In the genomic region with DNA sequence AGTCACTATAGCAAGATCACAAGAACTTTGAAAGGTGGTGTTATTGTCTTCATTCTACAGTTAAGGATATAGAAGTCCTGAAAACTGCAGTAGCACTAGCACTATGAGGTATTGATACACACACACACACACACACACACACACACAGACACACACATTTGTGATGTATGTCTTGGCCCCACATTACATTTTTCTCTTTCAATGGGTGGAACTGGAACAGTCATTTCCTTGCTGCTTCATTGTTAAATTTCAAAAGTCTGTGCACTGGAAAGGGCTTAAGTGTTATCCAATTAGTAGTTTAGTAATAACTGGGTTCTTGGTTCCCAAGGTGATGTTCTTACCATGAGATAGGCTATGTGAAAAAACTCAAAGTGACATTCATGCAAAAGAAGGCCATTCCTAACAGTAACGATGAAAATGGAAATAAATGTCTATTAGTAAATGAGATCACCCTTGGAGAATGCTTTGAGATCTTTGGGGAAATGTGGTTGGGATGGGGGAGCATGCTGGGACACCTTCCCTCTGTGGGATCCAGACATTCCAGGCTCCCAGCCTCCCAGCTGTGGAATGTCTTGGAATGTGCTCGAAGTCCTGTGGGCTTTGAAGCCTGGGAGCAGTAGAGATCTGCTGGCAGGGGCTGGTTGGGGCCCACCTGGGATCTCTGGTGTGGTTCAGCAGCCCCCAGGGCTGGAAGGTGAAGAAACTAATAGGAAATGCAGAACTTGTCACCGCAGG, we compare ENCODE assay signal across 11 cellular contexts. TPM values are rescaled to one million over a fixed set of nuclear protein-coding genes. Genes with fewer than 3 reads are reported as not detected.
DNase-seq lines count a peak whose midpoint lies in the region; ATAC-seq, FAIRE-seq and TF ChIP-seq lines count a peak whose summit lies in the region.
"Had no signal": no experiment of that assay in that cellular context is flagged by ENCODE, and none has a peak within 500 bp of the region (broad histone marks: within the 10 kb centered on the region; RNA-seq: fewer than 3 reads in every experiment).

No MANE protein-coding gene starts in this region.

- H3K4me2 ChIP-seq in trophoblast cell (ENCODE audit: low read length) (peak overlapping the region; percentile 17), HepG2 (ENCODE audit: low read depth, low read length) (no peak overlapping the region)

- ATAC-seq in gastroesophageal sphincter, result peak; percentile 38
- ATAC-seq in CD4-positive, alpha-beta T cell (ENCODE audit: poor library complexity), result no peak
- ATAC-seq in HepG2, result no peak

- POLR2A ChIA-PET in Caco-2 (lab: Charles Lee) (no interaction called here), HepG2 (lab: Yijun Ruan, JAX) (no interaction called here)
- POLR2A ChIA-PET in CD4-positive, alpha-beta T cell (lab: Charles Lee), result no interaction called here

- peaks cover 23% of the 10 kb centered on the region for H3K4me1 ChIP-seq in Caco-2
- H3K4me1 ChIP-seq in gastroesophageal sphincter, result peaks cover 4 to 55% (median 7%) of the 10 kb centered on the region in 3 donors
- peaks cover 13 to 18% of the 10 kb centered on the region in 2 experiments for H3K4me1 ChIP-seq in trophoblast cell (ENCODE audit: control insufficient read depth in 1 of 2, insufficient read depth in 2 of 2, low read length in 2 of 2)
- no peaks in the 10 kb centered on the region for H3K4me1 ChIP-seq in HepG2 (ENCODE audit: insufficient read depth, low read length)

- H3K36me3 ChIP-seq in Caco-2 (ENCODE audit: control insufficient read depth, insufficient read depth, low read length) (no peaks in the 10 kb centered on the region), gastroesophageal sphincter (no peaks in the 10 kb centered on the region), trophoblast cell (ENCODE audit: control insufficient read depth in 1 of 2, insufficient read depth in 2 of 2, low read length in 2 of 2) (no peaks in the 10 kb centered on the region), HepG2 (replicated peaks in 1 of 2; ENCODE audit: control insufficient read depth in 1 of 2, insufficient read depth in 2 of 2, low read length in 2 of 2) (no peaks in the 10 kb centered on the region)

- peak overlapping the region; percentile 63 for H2BK120ac ChIP-seq in trophoblast cell (ENCODE audit: insufficient read depth, low read length, poor library complexity)

- no peak overlapping the region for H2AFZ ChIP-seq in trophoblast cell (ENCODE audit: insufficient read depth, low read length, poor library complexity)
- H2AFZ ChIP-seq in HepG2 (ENCODE audit: low read length), result no peak overlapping the region

- H3K79me2 ChIP-seq in trophoblast cell (ENCODE audit: control insufficient read depth, insufficient read depth, low read length, poor library complexity), result peaks cover 1% of the 10 kb centered on the region
- H3K79me2 ChIP-seq in HepG2 (ENCODE audit: insufficient read depth, low read length), result no peaks in the 10 kb centered on the region

- no peaks in the 10 kb centered on the region; the same call in 1 of the 2 replicates for H3K27me3 ChIP-seq in Caco-2 (replicated peaks; ENCODE audit: control insufficient read depth, insufficient read depth, low read length)
- H3K27me3 ChIP-seq in gastroesophageal sphincter, result no peaks in the 10 kb centered on the region
- H3K27me3 ChIP-seq in trophoblast cell (ENCODE audit: insufficient read depth, low read length), result no peaks in the 10 kb centered on the region
- no peaks in the 10 kb centered on the region for H3K27me3 ChIP-seq in CD4-positive, alpha-beta T cell (ENCODE audit: control insufficient read depth, insufficient read depth, low read length)
- H3K27me3 ChIP-seq in HepG2 (ENCODE audit: control insufficient read depth in 1 of 2, insufficient read depth in 2 of 2, low read length in 2 of 2), result peaks cover 0 to 4% of the 10 kb centered on the region in 2 experiments; a peak in 1 of 5 replicates

- no peak for FAIRE-seq in HepG2 (lab: Jason Lieb, UNC)
- FAIRE-seq: islet of Langerhans had no signal

- H3K79me1 ChIP-seq in trophoblast cell (ENCODE audit: low read length), result peaks cover 5% of the 10 kb centered on the region

- no peak overlapping the region for H3K18ac ChIP-seq in trophoblast cell (ENCODE audit: low read length)

- H3K9me3 Mint-ChIP-seq in Caco-2 (ENCODE audit: unreplicated experiment), result no peaks in the 10 kb centered on the region
- H3K9me3 Mint-ChIP-seq in CD4-positive, alpha-beta T cell, result no peaks in the 10 kb centered on the region
- H3K9me3 Mint-ChIP-seq: T-helper 1 cell treated with Interleukin-12 subunit alpha and Interleukin-12 subunit beta and Interleukin-4 antibody, amounts not matched to agents 30 μg/mL and 1 μg/mL, for 36 hours had no signal

- no peaks in the 10 kb centered on the region for H4K20me1 ChIP-seq in HepG2 (ENCODE audit: insufficient read depth, low read length)

- H3K27ac ChIP-seq in gastroesophageal sphincter (peak overlapping the region; percentile 16 to 74 (median 62)), trophoblast cell (ENCODE audit: low read depth, low read length) (peak overlapping the region; percentile 94), HepG2 (ENCODE audit: extremely low read length, insufficient read depth, low read length) (no peak overlapping the region)
- H3K27ac ChIP-seq in CD4-positive, alpha-beta T cell (ENCODE audit: low read depth, low read length), result no peak overlapping the region

- H3K9me3 ChIP-seq in Caco-2 (no peaks in the 10 kb centered on the region), gastroesophageal sphincter (no peaks in the 10 kb centered on the region), trophoblast cell (ENCODE audit: insufficient read depth, low read depth, low read length) (no peaks in the 10 kb centered on the region), HepG2 (ENCODE audit: low read length) (no peaks in the 10 kb centered on the region)
- H3K9me3 ChIP-seq in CD4-positive, alpha-beta T cell (ENCODE audit: control insufficient read depth, low read length), result no peaks in the 10 kb centered on the region

- peaks cover 20% of the 10 kb centered on the region for H3K4me1 Mint-ChIP-seq in Caco-2 (ENCODE audit: low read depth, unreplicated experiment)
- H3K4me1 Mint-ChIP-seq in CD4-positive, alpha-beta T cell (ENCODE audit: low read depth), result no peaks in the 10 kb centered on the region

- H3K36me3 Mint-ChIP-seq in Caco-2 (ENCODE audit: insufficient read depth, unreplicated experiment), result no peaks in the 10 kb centered on the region
- H3K36me3 Mint-ChIP-seq in CD4-positive, alpha-beta T cell (ENCODE audit: low read depth), result no peaks in the 10 kb centered on the region

- intact Hi-C loops in Caco-2 (cut with micrococcal nuclease; ENCODE audit: unreplicated experiment), result no loop called here
- intact Hi-C loops in CD4-positive, alpha-beta T cell (cut with DNase I, micrococcal nuclease), result no loop called here
- intact Hi-C loops in HepG2 (cut with micrococcal nuclease; ENCODE audit: unreplicated experiment), result loop anchor here (10.0 kb wide), 1 partner anchor 47 kb away; no protein-coding TSS in a partner anchor

- DNase-seq in Caco-2 (peak; percentile 20 to 67), trophoblast cell (peak; percentile 70 to 76), HepG2 (ENCODE audit: low spot score) (no peak), DMS 273 treated with DMSO at 0.1 percent for 48 hours (lab: John Stamatoyannopoulos, UW) (no peak)
- DNase-seq in CD4-positive, alpha-beta T cell, result no peak
- no peak for DNase-seq in activated naive CD4-positive, alpha-beta T cell (lab: John Stamatoyannopoulos, UW)
- DNase-seq: NCI-H2081 had no signal

- no peak overlapping the region for H3K9ac ChIP-seq in trophoblast cell (ENCODE audit: low read length)
- H3K9ac ChIP-seq in HepG2 (ENCODE audit: insufficient read depth, low read depth, low read length), result no peak overlapping the region

- TF ChIP-seq EP300 in gastroesophageal sphincter (IDR thresholded peaks at IDR 0.05) (no peak), HepG2 (IDR thresholded peaks at IDR 0.05; ENCODE audit: low read depth in 2 of 2, low read length in 2 of 2) (no peak), HepG2 (CRISPR knock-in tag; IDR thresholded peaks at IDR 0.05; ENCODE audit: borderline replicate concordance) (no peak)

- peak overlapping the region; percentile 70 for H2BK12ac ChIP-seq in trophoblast cell (ENCODE audit: low read length)

- in situ Hi-C loops in HepG2 (cut with HindIII; ENCODE audit: extremely low pct_ligation_motif_present, low pct_unique_long_range_greater_than_20kb), result no loop called here

- H4K91ac ChIP-seq in trophoblast cell (ENCODE audit: low read depth, low read length), result no peak overlapping the region

- no peak overlapping the region for H3K14ac ChIP-seq in trophoblast cell (ENCODE audit: low read length)

- CTCF ChIA-PET in Caco-2 (lab: Charles Lee), result no interaction called here
- CTCF ChIA-PET in CD4-positive, alpha-beta T cell (lab: Charles Lee), result no interaction called here
- CTCF ChIA-PET in HepG2 (lab: Yijun Ruan, JAX; ENCODE audit: low intra/inter-chr PET ratio, low total read pairs), result no interaction called here

- no peak for TF ChIP-seq RAD21 in HepG2 (CRISPR knock-in tag; IDR thresholded peaks at IDR 0.05)

- H3K23ac ChIP-seq in trophoblast cell (ENCODE audit: low read length), result no peak overlapping the region

- TF ChIP-seq POLR2A in gastroesophageal sphincter (IDR thresholded peaks at IDR 0.05), result no peak
- TF ChIP-seq POLR2A in HepG2 (IDR thresholded peaks at IDR 0.05; ENCODE audit: insufficient read depth in 1 of 2, low read depth in 2 of 2, low read length in 2 of 2), result no peak

- 63 to 69% methylated on average over 3 of the region's 3 CpGs for WGBS in gastroesophageal sphincter (ENCODE audit: low coverage in 1 of 2), 2 donors
- WGBS in trophoblast cell (ENCODE audit: extremely low coverage, insufficient coverage, insufficient read length), result no CpG with 5 or more reads among the region's 3 CpGs
- whole genome bisulfite sequencing in HepG2 (ENCODE audit: low lambda C conversion rate), result 3% methylated on average over 3 of the region's 3 CpGs

- no peak overlapping the region for H4K8ac ChIP-seq in trophoblast cell (ENCODE audit: low read depth, low read length)

- H3K4ac ChIP-seq in trophoblast cell (ENCODE audit: low read depth, low read length), result no peak overlapping the region

- H3K27me3 Mint-ChIP-seq in Caco-2 (ENCODE audit: insufficient read depth, unreplicated experiment), result no peaks in the 10 kb centered on the region
- no peaks in the 10 kb centered on the region for H3K27me3 Mint-ChIP-seq in CD4-positive, alpha-beta T cell

- no peak overlapping the region for H2BK5ac ChIP-seq in trophoblast cell (ENCODE audit: low read depth, low read length, poor library complexity)

- no peak overlapping the region for H2AK5ac ChIP-seq in trophoblast cell (ENCODE audit: low read length)

- TF ChIP-seq CTCF in Caco-2 (IDR thresholded peaks at IDR 0.05; ENCODE audit: insufficient read depth in 1 of 2, low read depth in 1 of 2, low read length in 1 of 2, severe bottlenecking in 1 of 2, unreplicated experiment in 1 of 2), result no peak
- TF ChIP-seq CTCF in WI38 (IDR thresholded peaks at IDR 0.05; ENCODE audit: low read depth, low read length), result no peak
- TF ChIP-seq CTCF in gastroesophageal sphincter (IDR thresholded peaks at IDR 0.05), result no peak
- TF ChIP-seq CTCF in CD4-positive, alpha-beta T cell (IDR thresholded peaks at IDR 0.05), result no peak
- no peak for TF ChIP-seq CTCF in HepG2 (CRISPR knock-in tag; IDR thresholded peaks at IDR 0.05)

- H3K4me3 ChIP-seq in Caco-2 (ENCODE audit: low read depth, low read length) (no peak overlapping the region), WI38 (ENCODE audit: low read depth, low read length) (peak overlapping the region; percentile 20), gastroesophageal sphincter (no peak overlapping the region), trophoblast cell (ENCODE audit: low read depth, low read length) (no peak overlapping the region), HepG2 (replicated peaks in 1 of 3; ENCODE audit: insufficient read depth in 1 of 3, low read depth in 2 of 3, low read length in 3 of 3) (no peak overlapping the region)

- H3K4me3 Mint-ChIP-seq in Caco-2 (ENCODE audit: unreplicated experiment), result no peak overlapping the region
- H3K4me3 Mint-ChIP-seq in CD4-positive, alpha-beta T cell, result no peak overlapping the region
- H3K4me3 Mint-ChIP-seq: T-helper 1 cell treated with Interleukin-12 subunit alpha and Interleukin-12 subunit beta and Interleukin-4 antibody, amounts not matched to agents 30 μg/mL and 1 μg/mL, for 36 hours had no signal

- BruUV-seq in Caco-2 (replicated peaks; lab: Mats Ljungman, UMichigan), result no TSS peak
- BruUV-seq in HepG2 (replicated peaks; lab: Mats Ljungman, UMichigan), result no TSS peak

- H3K27ac Mint-ChIP-seq in Caco-2 (ENCODE audit: unreplicated experiment), result peak overlapping the region; percentile 74
- H3K27ac Mint-ChIP-seq in CD4-positive, alpha-beta T cell, result no peak overlapping the region
- H3K27ac Mint-ChIP-seq: T-helper 1 cell treated with Interleukin-12 subunit alpha and Interleukin-12 subunit beta and Interleukin-4 antibody, amounts not matched to agents 30 μg/mL and 1 μg/mL, for 36 hours had no signal

- no peak overlapping the region for H4K12ac ChIP-seq in trophoblast cell (ENCODE audit: low read depth, low read length)

RNA-seq across cellular contexts. Expression of a gene that starts 37.4 kb away (rescaled TPM):
- total RNA-seq in Caco-2 (2022), result 140 and 155 TPM in 2 replicates
- 1,000 to 10,000 TPM; 1,513 to 2,575 (median 1,808) TPM for total RNA-seq in gastroesophageal sphincter
- polyA plus RNA-seq in trophoblast cell (2013), result 510 and 518 TPM in 2 replicates
- under 1 TPM in 1 of 2 experiments, not detected in 1; 0.33 TPM for total RNA-seq in CD4-positive, alpha-beta T cell
- total RNA-seq in HepG2 (2016; rRNA removed; fragmentation: Illumina TruSeq; extraction: Trizol), result 61.2 and 112 TPM in 2 replicates
- total RNA-seq in HepG2 (2016; cell fraction: cytosol; rRNA removed; fragmentation: Illumina TruSeq; extraction: Trizol; ENCODE audit: low read depth), result 6.9 and 7.3 TPM in 2 replicates
- total RNA-seq in HepG2 (2016; cell fraction: insoluble cytoplasmic fraction; rRNA removed; fragmentation: Illumina TruSeq; extraction: Trizol), result 58.1 and 110 TPM in 2 replicates
- total RNA-seq in HepG2 (2016; cell fraction: membrane; rRNA removed; fragmentation: Illumina TruSeq; extraction: Trizol), result 23.3 and 28.0 TPM in 2 replicates
- total RNA-seq in HepG2 (2016; cell fraction: nucleus; rRNA removed; fragmentation: Illumina TruSeq; extraction: Trizol), result 90.3 and 105 TPM in 2 replicates
- polyA plus RNA-seq in HepG2 (2011; rRNA removed), result 40.5 and 53.0 TPM in 2 replicates
- polyA plus RNA-seq in HepG2 (2011; cell fraction: cytosol; rRNA removed), result 23.1 and 27.0 TPM in 2 replicates
- polyA plus RNA-seq in HepG2 (2011; cell fraction: nucleus; rRNA removed), result 43.6 and 46.2 TPM in 2 replicates
- polyA plus RNA-seq in HepG2 (2012), result 46.2 and 70.1 TPM in 2 replicates
- polyA plus RNA-seq in HepG2 (2016; cell fraction: cytosol; fragmentation: Illumina TruSeq; extraction: Trizol; ENCODE audit: low read depth), result 5.7 and 5.9 TPM in 2 replicates
- polyA plus RNA-seq in HepG2 (2016; cell fraction: insoluble cytoplasmic fraction; fragmentation: Illumina TruSeq; extraction: Trizol; ENCODE audit: low read depth), result 68.7 and 69.2 TPM in 2 replicates
- 15.4 and 18.4 TPM in 2 replicates for polyA plus RNA-seq in HepG2 (2016; cell fraction: membrane; fragmentation: Illumina TruSeq; extraction: Trizol; ENCODE audit: low read depth)
- polyA plus RNA-seq in HepG2 (2016; cell fraction: nucleus; fragmentation: Illumina TruSeq; extraction: Trizol; ENCODE audit: insufficient read depth, low read depth), result 147 and 164 TPM in 2 replicates
- 12.7 and 23.5 TPM in 2 replicates for polyA minus RNA-seq in HepG2 (2011; rRNA and poly(A)+ RNA removed; ENCODE audit: low replicate concordance)
- 42.9 and 53.8 TPM in 2 replicates for polyA minus RNA-seq in HepG2 (2011; cell fraction: cytosol; rRNA and poly(A)+ RNA removed)
- polyA minus RNA-seq in HepG2 (2011; cell fraction: nucleus; rRNA and poly(A)+ RNA removed), result 76.2 and 91.5 TPM in 2 replicates

Comparison
In these comparisons a context has a peak if more than half of its experiments do, and no peak if none do; other contexts are left out.
1. DNase-seq: peak in Caco-2 (2 of 2) and trophoblast cell (2 of 2); none in CD4-positive, alpha-beta T cell (0 of 10), activated naive CD4-positive, alpha-beta T cell (0 of 4), HepG2 (single experiment) and DMS 273 treated with DMSO at 0.1 percent for 48 hours (single experiment).
2. H3K27ac ChIP-seq: peak in gastroesophageal sphincter (4 of 4) and trophoblast cell (single experiment); none in CD4-positive, alpha-beta T cell (single experiment) and HepG2 (single experiment).
3. RNA of a gene that starts 37.4 kb away (total RNA-seq): 1,513 to 2,575 TPM in gastroesophageal sphincter, 140 to 155 TPM in Caco-2 and 6.9 to 112 TPM in HepG2; 0.33 TPM in CD4-positive, alpha-beta T cell; every median in the first group is over 4 times any median in the second.